ENCODE assay signal across 21 cellular contexts in genomic region chr11:77038029-77038824, GRCh38. TPM values are rescaled to one million over a fixed set of nuclear protein-coding genes. Genes with fewer than 3 reads are reported as not detected.
A peak's percentile ranks its signal among the peaks of the same experiment; 100 is the strongest.
DNase-seq lines count a peak whose midpoint lies in the region; ATAC-seq, FAIRE-seq and TF ChIP-seq lines count a peak whose summit lies in the region.
"Had no signal": no experiment of that assay in that cellular context is flagged by ENCODE, and none has a peak within 500 bp of the region (broad histone marks: within the 10 kb centered on the region; RNA-seq: fewer than 3 reads in every experiment).

No MANE protein-coding gene starts in this region.

- H3K9me3 Mint-ChIP-seq in endothelial cell (ENCODE audit: unreplicated experiment) = no peaks in the 10 kb centered on the region
- H3K9me3 Mint-ChIP-seq in activated T-cell treated with anti-CD3 and anti-CD28 coated beads, Interleukin-2, amount 50 U/mL, for 72 hours = no peaks in the 10 kb centered on the region
- H3K9me3 Mint-ChIP-seq: activated naive CD4-positive, alpha-beta T cell treated with anti-CD3 and anti-CD28 coated beads, Interleukin-2, amount 50 U/mL, for 72 hours; T-helper 1 cell treated with Interleukin-12 subunit alpha and Interleukin-12 subunit beta and Interleukin-4 antibody, amounts not matched to agents 30 μg/mL and 1 μg/mL, for 36 hours had no signal

- no peak for ATAC-seq in activated T-cell treated with anti-CD3 and anti-CD28 coated beads, Interleukin-2, amount 50 U/mL, for 72 hours (replicated peaks in 1 of 2)
- ATAC-seq in HG03039 (IDR thresholded peaks at IDR 0.05; ENCODE audit: unreplicated experiment) = no peak

- DNase-seq in A172 (ENCODE audit: low spot score) = peak; percentile 47
- DNase-seq in GM12891 (ENCODE audit: insufficient read length, low spot score) = no peak
- DNase-seq in RCC 7860 (ENCODE audit: low spot score) = peak; percentile 66
- DNase-seq in endothelial cell (ENCODE audit: low spot score) = no peak
- no peak for DNase-seq in HUDEP-2 (lab: John Stamatoyannopoulos, UW; ENCODE audit: unreplicated experiment in 76 of 76)
- no peak for DNase-seq in activated T-cell treated with anti-CD3 and anti-CD28 coated beads, Interleukin-2, amount 50 U/mL, for 72 hours
- DNase-seq in GDM1 (lab: John Stamatoyannopoulos, UW) = no peak
- DNase-seq: activated CD4-positive, alpha-beta T cell treated with anti-CD3 and anti-CD28 coated beads for 4 hours; Caco-2; effector CD4-positive, alpha-beta T cell; hippocampal formation; kidney glomerular epithelial cell; NCI-H2081; NCI-H526 had no signal

- TF ChIP-seq POLR2A in GM12891 (IDR thresholded peaks at IDR 0.05; ENCODE audit: low read depth, low read length) = no peak

- TF ChIP-seq CTCF in endothelial cell (IDR thresholded peaks at IDR 0.05; ENCODE audit: unreplicated experiment) = no peak

- FAIRE-seq in GM12891 (lab: Jason Lieb, UNC) (peak; percentile 82), RCC 7860 (lab: Jason Lieb, UNC) (peak; percentile 68)
- FAIRE-seq: GM18507 had no signal

- H3K4me3 Mint-ChIP-seq in endothelial cell (ENCODE audit: unreplicated experiment) = peak overlapping the region; percentile 0
- H3K4me3 Mint-ChIP-seq in activated T-cell treated with anti-CD3 and anti-CD28 coated beads, Interleukin-2, amount 50 U/mL, for 72 hours = peak overlapping the region in 1 of 2 donors; percentile 77

- H3K36me3 Mint-ChIP-seq in endothelial cell (ENCODE audit: low read depth, unreplicated experiment) = peaks cover 9% of the 10 kb centered on the region
- peaks cover 0 to 2% of the 10 kb centered on the region in 2 donors for H3K36me3 Mint-ChIP-seq in activated T-cell treated with anti-CD3 and anti-CD28 coated beads, Interleukin-2, amount 50 U/mL, for 72 hours (ENCODE audit: insufficient read depth in 2 of 2)

- peaks cover 12% of the 10 kb centered on the region for H3K4me1 Mint-ChIP-seq in endothelial cell (ENCODE audit: unreplicated experiment)
- H3K4me1 Mint-ChIP-seq in activated T-cell treated with anti-CD3 and anti-CD28 coated beads, Interleukin-2, amount 50 U/mL, for 72 hours (ENCODE audit: low read depth) = peaks cover 8% of the 10 kb centered on the region

- H3K27me3 Mint-ChIP-seq in endothelial cell (ENCODE audit: unreplicated experiment) = peaks cover 20% of the 10 kb centered on the region
- peaks cover 57% of the 10 kb centered on the region for H3K27me3 Mint-ChIP-seq in activated T-cell treated with anti-CD3 and anti-CD28 coated beads, Interleukin-2, amount 50 U/mL, for 72 hours (ENCODE audit: low read depth)

- no peak overlapping the region for H3K27ac Mint-ChIP-seq in endothelial cell (ENCODE audit: unreplicated experiment)
- no peak overlapping the region for H3K27ac Mint-ChIP-seq in activated T-cell treated with anti-CD3 and anti-CD28 coated beads, Interleukin-2, amount 50 U/mL, for 72 hours
- H3K27ac Mint-ChIP-seq: activated naive CD4-positive, alpha-beta T cell treated with anti-CD3 and anti-CD28 coated beads, Interleukin-2, amount 50 U/mL, for 72 hours had no signal

TF ChIP-seq in GM12891, 5 proteins besides CTCF, POLR2A, EP300 and RAD21:
- TF ChIP-seq POU2F2 (IDR thresholded peaks at IDR 0.05; ENCODE audit: low read depth, low read length) = no peak
- no peak for TF ChIP-seq POLR2AphosphoS5 (IDR thresholded peaks at IDR 0.05; ENCODE audit: low read depth, low read length)
- TF ChIP-seq PAX5 (IDR thresholded peaks at IDR 0.05; ENCODE audit: insufficient read depth, low read length, severe bottlenecking) = no peak
- TF ChIP-seq TAF1 (IDR thresholded peaks at IDR 0.05; ENCODE audit: low read depth, low read length) = no peak
- TF ChIP-seq SPI1 (IDR thresholded peaks at IDR 0.05; ENCODE audit: low read depth, low read length) = peak; percentile 76
TF ChIP-seq in GM12891: peak in this region for 1.

RNA-seq across cellular contexts. Expression of gene B3GNT6, which starts 4.0 kb away (rescaled TPM):
- total RNA-seq in A172 (2014; rRNA removed; shearing (Covaris generic)) = not detected in 2 replicates
- not detected for polyA plus RNA-seq in GM12891 (2012; ENCODE audit: low read depth, missing spikeins)
- total RNA-seq in endothelial cell (ENCODE audit: unreplicated experiment) = not detected
- total RNA-seq in activated T-cell treated with anti-CD3 and anti-CD28 coated beads, Interleukin-2, amount 50 U/mL, for 72 hours = not detected
- total RNA-seq: activated naive CD4-positive, alpha-beta T cell treated with anti-CD3 and anti-CD28 coated beads, Interleukin-2, amount 50 U/mL, for 72 hours; Caco-2; MCF 10A; mononuclear cell; ureter had no signal

RNA-seq across cellular contexts. Expression of gene CAPN5, which starts 28.5 kb away (rescaled TPM):
- total RNA-seq in A172 (2014; rRNA removed; shearing (Covaris generic)) = 15.2 and 18.3 TPM in 2 replicates
- 0.12 TPM for polyA plus RNA-seq in GM12891 (2012; ENCODE audit: low read depth, missing spikeins)
- total RNA-seq in endothelial cell (ENCODE audit: unreplicated experiment) = 29.7 TPM
- total RNA-seq in activated T-cell treated with anti-CD3 and anti-CD28 coated beads, Interleukin-2, amount 50 U/mL, for 72 hours = 1 to 10 TPM; 1.0 to 1.1 TPM

Comparison
In these comparisons a context has a peak if more than half of its experiments do, and no peak if none do; other contexts are left out.
1. DNase-seq: peak in A172 (single experiment) and RCC 7860 (single experiment); none in GM12891 (single experiment), endothelial cell (single experiment), HUDEP-2 (0 of 76), activated T-cell treated with anti-CD3 and anti-CD28 coated beads, Interleukin-2, amount 50 U/mL, for 72 hours (0 of 2) and GDM1 (single experiment).